Comparison of ENCODE assay signal across 28 cellular contexts in genomic region chr7:2381881-2382509, GRCh38.
"Had no signal": no experiment of that assay in that cellular context is flagged by ENCODE, and none has a peak within 500 bp of the region (broad histone marks: within the 10 kb centered on the region; RNA-seq: fewer than 3 reads in every experiment).

No MANE protein-coding gene starts in this region.

- H3K9me3 Mint-ChIP-seq: activated CD4-positive, alpha-beta memory T cell treated with anti-CD3 and anti-CD28 coated beads for 36 hours; activated CD4-positive, alpha-beta T cell treated with anti-CD3 and anti-CD28 coated beads, Interleukin-2, amount 10 ng/mL, durations not matched to agents 24 days and 14 days; activated naive CD4-positive, alpha-beta T cell treated with anti-CD3 and anti-CD28 coated beads, Interleukin-2, amount 50 U/mL, for 24 hours; activated naive CD8-positive, alpha-beta T cell treated with anti-CD3 and anti-CD28 coated beads, Interleukin-2, amount 50 U/mL, for 24 hours; activated T-cell treated with anti-CD3 and anti-CD28 coated beads, Interleukin-2, amount 50 U/mL, for 24 hours; endodermal cell; T-helper 1 cell treated with Interleukin-12 subunit alpha and Interleukin-12 subunit beta and Interleukin-4 antibody, amounts not matched to agents 30 μg/mL and 1 μg/mL, for 36 hours had no signal

- H3K27me3 ChIP-seq: breast epithelium, esophagus muscularis mucosa, foreskin keratinocyte, spleen, suprapubic skin, tibial artery had no signal

- H2AFZ ChIP-seq: parathyroid adenoma had no signal

- DNase-seq: activated CD4-positive, alpha-beta memory T cell treated with anti-CD3 and anti-CD28 coated beads for 36 hours; activated CD4-positive, alpha-beta T cell treated with anti-CD3 and anti-CD28 coated beads, Interleukin-2, amount 10 ng/mL, durations not matched to agents 24 days and 14 days; activated CD4-positive, CD25-positive, alpha-beta regulatory T cell treated with anti-CD3 and anti-CD28 coated beads, Interleukin-2, amount 50 U/mL, for 72 hours; activated CD8-positive, alpha-beta memory T cell treated with anti-CD3 and anti-CD28 coated beads, Interleukin-2, amount 50 U/mL, for 48 hours; activated gamma-delta T cell; activated naive CD8-positive, alpha-beta T cell treated with anti-CD3 and anti-CD28 coated beads, Interleukin-2, amount 50 U/mL, for 24 hours; activated T-cell treated with anti-CD3 and anti-CD28 coated beads, Interleukin-2, amount 50 U/mL, for 24 hours; amygdala; central memory CD4-positive, alpha-beta T cell; foreskin keratinocyte; left ventricle myocardium inferior; nucleus accumbens; spleen; stimulated activated naive CD4-positive, alpha-beta T cell; SW 1271; T-helper 9 cell; tibial artery; WERI-Rb-1 had no signal

- H3K27me3 Mint-ChIP-seq: activated CD4-positive, alpha-beta memory T cell treated with anti-CD3 and anti-CD28 coated beads for 36 hours; activated CD4-positive, alpha-beta T cell treated with anti-CD3 and anti-CD28 coated beads, Interleukin-2, amount 10 ng/mL, durations not matched to agents 24 days and 14 days; activated naive CD4-positive, alpha-beta T cell treated with anti-CD3 and anti-CD28 coated beads, Interleukin-2, amount 50 U/mL, for 24 hours; activated naive CD8-positive, alpha-beta T cell treated with anti-CD3 and anti-CD28 coated beads, Interleukin-2, amount 50 U/mL, for 24 hours; activated T-cell treated with anti-CD3 and anti-CD28 coated beads, Interleukin-2, amount 50 U/mL, for 24 hours had no signal

- H3K4me1 ChIP-seq: breast epithelium, esophagus muscularis mucosa, foreskin keratinocyte, parathyroid adenoma, psoas muscle, suprapubic skin, tibial artery had no signal

- H3K4me1 Mint-ChIP-seq: activated naive CD4-positive, alpha-beta T cell treated with anti-CD3 and anti-CD28 coated beads, Interleukin-2, amount 50 U/mL, for 24 hours; activated naive CD8-positive, alpha-beta T cell treated with anti-CD3 and anti-CD28 coated beads, Interleukin-2, amount 50 U/mL, for 24 hours; endodermal cell had no signal

- H3K27ac Mint-ChIP-seq: activated CD4-positive, alpha-beta memory T cell treated with anti-CD3 and anti-CD28 coated beads for 36 hours; activated naive CD4-positive, alpha-beta T cell treated with anti-CD3 and anti-CD28 coated beads, Interleukin-2, amount 50 U/mL, for 24 hours; activated naive CD8-positive, alpha-beta T cell treated with anti-CD3 and anti-CD28 coated beads, Interleukin-2, amount 50 U/mL, for 24 hours; endodermal cell; T-helper 1 cell treated with Interleukin-12 subunit alpha and Interleukin-12 subunit beta and Interleukin-4 antibody, amounts not matched to agents 30 μg/mL and 1 μg/mL, for 36 hours had no signal

- H3K9me3 ChIP-seq: breast epithelium, esophagus muscularis mucosa, left ventricle myocardium inferior, psoas muscle, spleen, suprapubic skin, tibial artery had no signal

- H3K4me3 Mint-ChIP-seq: activated CD4-positive, alpha-beta memory T cell treated with anti-CD3 and anti-CD28 coated beads for 36 hours; activated CD4-positive, alpha-beta T cell treated with anti-CD3 and anti-CD28 coated beads, Interleukin-2, amount 10 ng/mL, durations not matched to agents 24 days and 14 days; activated naive CD4-positive, alpha-beta T cell treated with anti-CD3 and anti-CD28 coated beads, Interleukin-2, amount 50 U/mL, for 24 hours; activated naive CD8-positive, alpha-beta T cell treated with anti-CD3 and anti-CD28 coated beads, Interleukin-2, amount 50 U/mL, for 24 hours; activated T-cell treated with anti-CD3 and anti-CD28 coated beads, Interleukin-2, amount 50 U/mL, for 24 hours; endodermal cell; T-helper 1 cell treated with Interleukin-12 subunit alpha and Interleukin-12 subunit beta and Interleukin-4 antibody, amounts not matched to agents 30 μg/mL and 1 μg/mL, for 36 hours had no signal

- FAIRE-seq: islet of Langerhans, TTC549 had no signal

- H3K27ac ChIP-seq: breast epithelium, esophagus muscularis mucosa, foreskin keratinocyte, left ventricle myocardium inferior, parathyroid adenoma, psoas muscle, spleen, suprapubic skin, tibial artery, WERI-Rb-1 had no signal

- H3K9ac ChIP-seq: parathyroid adenoma had no signal

- ATAC-seq: activated naive CD8-positive, alpha-beta T cell treated with anti-CD3 and anti-CD28 coated beads, Interleukin-2, amount 50 U/mL, for 24 hours; foreskin keratinocyte; psoas muscle had no signal

- H3K4me3 ChIP-seq: breast epithelium, esophagus muscularis mucosa, left ventricle myocardium inferior, psoas muscle, spleen, suprapubic skin, tibial artery had no signal
